8 cellular contexts compared by ENCODE assay signal in the genomic region with DNA sequence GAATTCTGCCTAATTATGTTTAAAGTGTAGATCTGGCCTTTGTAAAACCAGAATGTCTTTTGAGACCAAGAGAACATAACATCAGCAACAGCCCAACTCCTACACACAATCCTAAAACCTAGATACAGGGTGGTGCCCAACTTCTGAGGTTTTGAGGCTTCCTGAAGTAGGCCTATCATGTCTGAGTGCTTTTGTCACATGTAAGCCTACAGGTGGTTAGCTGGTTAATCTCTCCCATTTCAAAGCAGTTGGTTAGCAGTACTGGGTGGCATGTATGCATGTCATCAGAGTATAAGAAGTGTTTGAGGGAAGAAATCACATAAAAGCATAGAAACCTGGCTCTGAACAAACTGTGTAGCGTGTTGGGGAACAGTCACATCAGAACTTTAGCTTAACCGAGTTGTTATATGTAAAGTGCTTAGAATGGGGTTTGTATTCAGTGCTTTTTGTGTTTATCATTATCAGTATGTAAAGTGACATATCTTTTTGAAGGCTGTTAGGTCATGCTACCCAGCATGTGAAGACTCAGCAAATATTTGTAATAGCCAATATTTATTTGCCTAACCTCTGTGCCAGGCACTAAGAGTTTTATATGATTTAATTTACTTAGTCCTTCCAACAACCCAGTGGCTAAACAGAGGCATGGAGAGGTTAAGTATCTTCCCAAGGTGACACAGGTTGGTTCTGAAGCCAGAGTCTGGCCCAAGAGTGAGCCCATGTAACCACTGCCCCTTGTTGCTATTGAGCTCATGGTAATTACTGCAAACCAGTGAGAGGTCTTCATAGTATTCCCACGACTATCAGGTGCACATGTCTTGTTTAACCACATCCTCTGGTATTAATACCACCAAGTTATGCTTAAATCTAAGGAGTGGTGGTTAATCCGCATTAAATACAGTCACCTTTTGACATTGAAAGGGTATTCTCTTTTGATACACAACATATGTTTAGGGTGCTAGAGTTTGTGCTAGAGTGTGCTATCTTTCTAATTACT. TPM values are rescaled to one million over a fixed set of nuclear protein-coding genes. Genes with fewer than 3 reads are reported as not detected.
DNase-seq lines count a peak whose midpoint lies in the region; ATAC-seq, FAIRE-seq and TF ChIP-seq lines count a peak whose summit lies in the region.

No MANE protein-coding gene starts in this region.

- no peaks in the 10 kb centered on the region for H3K9me3 Mint-ChIP-seq in effector memory CD8-positive, alpha-beta T cell

- H3K27me3 Mint-ChIP-seq in effector memory CD8-positive, alpha-beta T cell = no peaks in the 10 kb centered on the region

- H3K27ac Mint-ChIP-seq in effector memory CD8-positive, alpha-beta T cell = peak overlapping the region in 1 of 2 donors; percentile 91

- H3K36me3 Mint-ChIP-seq in effector memory CD8-positive, alpha-beta T cell (ENCODE audit: insufficient read depth) = peaks cover 21% of the 10 kb centered on the region

- peak; percentile 90 for FAIRE-seq in GM12892 (lab: Jason Lieb, UNC)

- H3K4me1 Mint-ChIP-seq in effector memory CD8-positive, alpha-beta T cell (ENCODE audit: low read depth in 2 of 2) = peaks cover 36 to 53% of the 10 kb centered on the region in 2 donors

- no peak for TF ChIP-seq POLR2A in GM12892 (IDR thresholded peaks at IDR 0.05; ENCODE audit: low read depth, low read length)

- H3K4me3 Mint-ChIP-seq in effector memory CD8-positive, alpha-beta T cell = no peak overlapping the region

- ATAC-seq in HG02759 (IDR thresholded peaks at IDR 0.05; ENCODE audit: unreplicated experiment) (peak; percentile 17), HG02588 (IDR thresholded peaks at IDR 0.05; ENCODE audit: unreplicated experiment) (no peak)
- peak; percentile 60 for ATAC-seq in effector memory CD8-positive, alpha-beta T cell (replicated peaks)

- DNase-seq in GM12892 (ENCODE audit: insufficient read length) (no peak), T-helper 22 cell (ENCODE audit: low read depth) (peak; percentile 56), dermis blood vessel endothelial cell (no peak), ureter (ENCODE audit: low spot score) (no peak)
- peak; percentile 43 to 51 (median 43) for DNase-seq in effector memory CD8-positive, alpha-beta T cell
- peak; percentile 3 for DNase-seq in stimulated activated CD8-positive, alpha-beta memory T cell treated with anti-CD3 and anti-CD28 coated beads, Interleukin-12 subunit alpha, Interleukin-12 subunit beta, amount 100 ng/mL, for 4 hours (ENCODE audit: low read depth)

RNA-seq across cellular contexts. Expression of a gene that starts 2.6 kb away (rescaled TPM):
- polyA plus RNA-seq in GM12892 (2012; ENCODE audit: missing spikeins) = 20.9 TPM
- total RNA-seq in dermis blood vessel endothelial cell = 401 and 433 TPM in 2 replicates
- total RNA-seq in ureter = 140 TPM

Comparison
In these comparisons a context has a peak if more than half of its experiments do, and no peak if none do; other contexts are left out.
1. DNase-seq: peak in T-helper 22 cell (single experiment), effector memory CD8-positive, alpha-beta T cell (3 of 3) and stimulated activated CD8-positive, alpha-beta memory T cell treated with anti-CD3 and anti-CD28 coated beads, Interleukin-12 subunit alpha, Interleukin-12 subunit beta, amount 100 ng/mL, for 4 hours (single experiment); none in GM12892 (single experiment), dermis blood vessel endothelial cell (single experiment) and ureter (single experiment).